ENCODE assay signal across 1 cellular context in genomic region chr15:52786436-52787122, GRCh38.
TF ChIP-seq lines count a peak whose summit lies in the region.

No MANE protein-coding gene starts in this region.

TF ChIP-seq in HepG2, 621 proteins besides CTCF, POLR2A, EP300 and RAD21 (continued from another document):
- TF ChIP-seq ZNF318 (CRISPR knock-in tag; IDR thresholded peaks at IDR 0.05) (no peak), ZNF879 (CRISPR knock-in tag; IDR thresholded peaks at IDR 0.05) (no peak), PLSCR1 (CRISPR knock-in tag; IDR thresholded peaks at IDR 0.05; ENCODE audit: borderline replicate concordance) (no peak), ZFP36 (IDR thresholded peaks at IDR 0.05; ENCODE audit: borderline replicate concordance, low read depth, low read length, partially characterized antibody) (no peak), DDIT3 (CRISPR knock-in tag; IDR thresholded peaks at IDR 0.05) (no peak), MED13 (CRISPR knock-in tag; IDR thresholded peaks at IDR 0.05) (no peak), ARHGAP35 (CRISPR knock-in tag; IDR thresholded peaks at IDR 0.05; ENCODE audit: borderline replicate concordance) (no peak), SMARCC2 (IDR thresholded peaks at IDR 0.05) (no peak), HIC2 (CRISPR knock-in tag; IDR thresholded peaks at IDR 0.05; ENCODE audit: low read depth) (no peak), ZFY (CRISPR knock-in tag; IDR thresholded peaks at IDR 0.05) (no peak), SAFB2 (CRISPR knock-in tag; IDR thresholded peaks at IDR 0.05; ENCODE audit: borderline replicate concordance, low read depth) (no peak), ETV5 (CRISPR knock-in tag; IDR thresholded peaks at IDR 0.05; ENCODE audit: borderline replicate concordance) (no peak), DMTF1 (CRISPR knock-in tag; IDR thresholded peaks at IDR 0.05) (no peak), EED (CRISPR knock-in tag; IDR thresholded peaks at IDR 0.05) (no peak), ZBTB44 (CRISPR knock-in tag; IDR thresholded peaks at IDR 0.05) (no peak)
